In the genomic region with DNA sequence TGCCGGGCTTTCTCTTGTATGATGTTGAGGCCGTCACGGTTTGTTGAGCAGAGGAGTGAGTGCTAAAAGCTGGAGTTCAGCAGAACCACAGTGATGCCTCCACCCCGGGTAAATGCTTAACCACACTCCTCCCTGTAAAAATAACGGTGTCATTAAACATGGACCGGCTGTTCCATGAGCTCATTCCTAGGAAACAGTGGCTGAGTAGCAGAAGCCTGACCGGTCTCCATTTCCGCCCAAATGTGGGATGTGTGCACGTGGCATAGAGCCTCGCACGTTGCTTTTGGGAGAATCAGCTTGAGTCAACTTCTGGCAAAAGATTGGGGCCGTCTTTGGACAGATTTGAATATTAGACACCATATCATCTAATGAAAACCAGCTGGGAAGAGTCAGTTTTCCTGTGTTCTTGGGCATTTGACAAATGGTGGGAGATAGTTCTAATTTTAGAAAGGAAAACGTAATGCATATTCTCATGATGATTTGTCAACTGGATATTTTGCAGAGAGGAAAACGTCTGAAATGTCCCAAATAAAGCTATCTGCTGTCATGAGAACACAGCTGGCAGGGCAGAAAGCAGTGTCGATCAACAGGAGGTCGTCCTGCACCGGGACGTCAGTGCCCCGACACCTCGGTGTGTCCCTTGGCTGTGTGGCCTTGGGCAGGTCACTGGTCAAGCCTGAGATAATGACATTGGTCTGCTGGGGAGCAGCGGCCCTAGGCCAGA, we compare ENCODE assay signal across 8 cellular contexts. TPM values are rescaled to one million over a fixed set of nuclear protein-coding genes. Genes with fewer than 3 reads are reported as not detected.
DNase-seq lines count a peak whose midpoint lies in the region; ATAC-seq and TF ChIP-seq lines count a peak whose summit lies in the region.

No MANE protein-coding gene starts in this region.

- peak; percentile 46 for DNase-seq in GM10266 (ENCODE audit: extremely low spot score)
- DNase-seq in NCI-H82 (lab: John Stamatoyannopoulos, UW): peak; percentile 86
- peak; percentile 100 for DNase-seq in foreskin fibroblast
- peak; percentile 99 for DNase-seq in skeletal muscle cell (ENCODE audit: low read depth)
- no peak for DNase-seq in occipital lobe (lab: John Stamatoyannopoulos, UW)
- DNase-seq in activated T-cell treated with anti-CD3 and anti-CD28 coated beads, Interleukin-2, amount 50 U/mL, for 48 hours: no peak

- ATAC-seq in HG02938 (IDR thresholded peaks at IDR 0.05; ENCODE audit: unreplicated experiment): peak; percentile 43
- ATAC-seq in esophagus mucosa: no peak

- TF ChIP-seq CTCF in GM10266 (IDR thresholded peaks at IDR 0.05; ENCODE audit: control insufficient read depth, insufficient read depth, low read depth, missing control alignments) (no peak), foreskin fibroblast (IDR thresholded peaks at IDR 0.05; ENCODE audit: low read depth, low read length) (no peak)

- H3K4me3 ChIP-seq in foreskin fibroblast (ENCODE audit: low read depth in 1 of 2, low read length in 2 of 2) (peak overlapping the region in 1 of 2 donors; percentile 16), skeletal muscle cell (ENCODE audit: low read depth, low read length) (peak overlapping the region; percentile 9)

RNA-seq across cellular contexts. Expression of a gene that starts 42.4 kb away (rescaled TPM):
- total RNA-seq in occipital lobe (29.0 TPM), esophagus mucosa (103 TPM)

Comparison
In these comparisons a context has a peak if more than half of its experiments do, and no peak if none do; other contexts are left out.
1. DNase-seq: peak in GM10266 (single experiment), NCI-H82 (single experiment), foreskin fibroblast (2 of 2) and skeletal muscle cell (single experiment); none in occipital lobe (single experiment) and activated T-cell treated with anti-CD3 and anti-CD28 coated beads, Interleukin-2, amount 50 U/mL, for 48 hours (0 of 2).